ENCODE assay signal across 19 cellular contexts in the genomic region with DNA sequence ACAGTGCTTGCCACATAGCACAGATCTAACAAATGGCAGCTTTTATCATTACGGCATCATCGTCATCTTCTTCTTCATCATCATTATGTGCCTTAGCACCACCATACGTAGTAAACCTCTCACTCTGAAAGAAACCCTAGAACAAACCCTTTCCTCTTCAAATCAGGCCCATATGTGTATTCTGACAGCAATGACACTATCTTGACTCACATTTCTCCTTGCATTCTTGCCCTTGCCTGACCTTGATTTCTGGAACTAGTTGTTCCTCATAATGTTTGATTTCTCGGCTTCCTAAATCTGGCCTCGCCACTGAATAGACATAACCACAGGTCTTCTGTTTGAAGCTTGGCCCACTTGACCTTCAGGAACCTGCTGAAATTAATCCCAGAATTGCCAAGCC.
"Had no signal": no experiment of that assay in that cellular context is flagged by ENCODE, and none has a peak within 500 bp of the region (broad histone marks: within the 10 kb centered on the region; RNA-seq: fewer than 3 reads in every experiment).

No MANE protein-coding gene starts in this region.

- H3K9me3 ChIP-seq: ascending aorta, colonic mucosa, esophagus squamous epithelium, pancreas, testis had no signal

- DNase-seq: activated CD4-positive, alpha-beta T cell treated with anti-CD3 and anti-CD28 coated beads, Interleukin-2, amount 50 U/mL, for 48 hours; activated gamma-delta T cell; activated naive CD8-positive, alpha-beta T cell treated with anti-CD3 and anti-CD28 coated beads, Interleukin-2, amount 10 ng/mL, durations not matched to agents 7 days and 5 days; activated T-cell treated with anti-CD3 and anti-CD28 coated beads, Interleukin-2, amount 50 U/mL, for 48 hours; colonic mucosa; esophagus squamous epithelium; immature natural killer cell; left colon; midbrain; pancreas; stimulated activated CD4-positive, alpha-beta T cell treated with anti-CD3 and anti-CD28 coated beads, Interleukin-4, amount 100 ng/mL, for 4 hours; stimulated activated naive CD8-positive, alpha-beta T cell treated with anti-CD3 and anti-CD28 coated beads, Interleukin-15, amount 100 ng/mL, for 72 hours; T-helper 17 cell; testis had no signal

- H3K36me3 ChIP-seq: ascending aorta, colonic mucosa, esophagus squamous epithelium, neural progenitor cell, pancreas had no signal

- H3K27me3 ChIP-seq: ascending aorta, colonic mucosa, esophagus squamous epithelium, neural progenitor cell, testis had no signal

- ATAC-seq: activated CD4-positive, CD25-positive, alpha-beta regulatory T cell treated with anti-CD3 and anti-CD28 coated beads, Interleukin-2, amount 50 U/mL, for 24 hours; left colon; pancreas; stimulated activated naive CD8-positive, alpha-beta T cell treated with anti-CD3 and anti-CD28 coated beads, Interleukin-15, amount 100 ng/mL, for 72 hours; T-helper 17 cell had no signal

- H3K4me3 ChIP-seq: ascending aorta, colonic mucosa, esophagus squamous epithelium, lung, neural progenitor cell, pancreas, skin epidermis, testis had no signal

- H3K27ac ChIP-seq: ascending aorta, colonic mucosa, esophagus squamous epithelium, neural progenitor cell, pancreas, skin epidermis, testis had no signal

- H3K4me1 ChIP-seq: colonic mucosa, esophagus squamous epithelium, neural progenitor cell, pancreas, testis had no signal
